Comparison of ENCODE assay signal across 13 cellular contexts in genomic region chr10:75287697-75288096, GRCh38. TPM values are rescaled to one million over a fixed set of nuclear protein-coding genes. Genes with fewer than 3 reads are reported as not detected.
A peak's percentile ranks its signal among the peaks of the same experiment; 100 is the strongest.
DNase-seq lines count a peak whose midpoint lies in the region; ATAC-seq lines count a peak whose summit lies in the region.
"Had no signal": no experiment of that assay in that cellular context is flagged by ENCODE, and none has a peak within 500 bp of the region (broad histone marks: within the 10 kb centered on the region; RNA-seq: fewer than 3 reads in every experiment).

No MANE protein-coding gene starts in this region.

- intact Hi-C loops in right cardiac atrium (cut with DNase I), result no loop called here
- intact Hi-C loops in cardiac septum (cut with DNase I), result no loop called here

- H3K9me3 ChIP-seq in right cardiac atrium (ENCODE audit: control insufficient read depth, low read length), result peaks cover 2% of the 10 kb centered on the region

- 76% methylated on average over 4 of the region's 4 CpGs for WGBS in right cardiac atrium

- no peak overlapping the region for H3K4me3 ChIP-seq in right cardiac atrium (ENCODE audit: low read length)
- H3K4me3 ChIP-seq: GM12878 had no signal

- peaks cover 5% of the 10 kb centered on the region for H3K4me1 ChIP-seq in right cardiac atrium (ENCODE audit: control insufficient read depth, insufficient read depth, low read length)

- H3K27ac ChIP-seq in right cardiac atrium (ENCODE audit: low read length), result no peak overlapping the region

- ATAC-seq in right cardiac atrium (peak; percentile 6 to 26), left lobe of liver (no peak)
- ATAC-seq: GM12878 had no signal

- no peaks in the 10 kb centered on the region for H3K27me3 ChIP-seq in right cardiac atrium (ENCODE audit: control insufficient read depth, insufficient read depth)

- peak in 1 of 3 donors; percentile 57 for DNase-seq in right cardiac atrium
- no peak for DNase-seq in cardiac septum (ENCODE audit: low spot score)
- DNase-seq in NCI-H226, result peak; percentile 37
- peak; percentile 35 for DNase-seq in left lobe of liver (ENCODE audit: low spot score)
- DNase-seq in KG1 (lab: John Stamatoyannopoulos, UW), result no peak
- DNase-seq in NCI-H2081 (lab: John Stamatoyannopoulos, UW), result no peak
- DNase-seq in A172 (ENCODE audit: low spot score), result no peak
- DNase-seq in NCI-H146 (lab: John Stamatoyannopoulos, UW), result no peak
- DNase-seq: C1 segment of cervical spinal cord; Calu3; CD4-positive, alpha-beta T cell; DMS 273 treated with DMSO at 0.1 percent for 48 hours had no signal

RNA-seq across cellular contexts. Expression of gene COMTD1, which starts 51.9 kb away (rescaled TPM):
- total RNA-seq in right cardiac atrium (10 to 100 TPM; 17.3 to 24.3 (median 20.0) TPM), cardiac septum (29.2 TPM), left lobe of liver (26.9 TPM)
- polyA plus RNA-seq in right cardiac atrium, result 44.1 TPM
- 27.0 and 49.9 TPM in 2 replicates for total RNA-seq in A172 (2014; rRNA removed; shearing (Covaris generic))

Comparison
In these comparisons a context has a peak if more than half of its experiments do, and no peak if none do; other contexts are left out.
1. DNase-seq: peak in NCI-H226 (single experiment) and left lobe of liver (single experiment); none in cardiac septum (single experiment), KG1 (single experiment), NCI-H2081 (0 of 2), A172 (single experiment) and NCI-H146 (single experiment).